Comparison of ENCODE assay signal across 1 cellular context in the genomic region with DNA sequence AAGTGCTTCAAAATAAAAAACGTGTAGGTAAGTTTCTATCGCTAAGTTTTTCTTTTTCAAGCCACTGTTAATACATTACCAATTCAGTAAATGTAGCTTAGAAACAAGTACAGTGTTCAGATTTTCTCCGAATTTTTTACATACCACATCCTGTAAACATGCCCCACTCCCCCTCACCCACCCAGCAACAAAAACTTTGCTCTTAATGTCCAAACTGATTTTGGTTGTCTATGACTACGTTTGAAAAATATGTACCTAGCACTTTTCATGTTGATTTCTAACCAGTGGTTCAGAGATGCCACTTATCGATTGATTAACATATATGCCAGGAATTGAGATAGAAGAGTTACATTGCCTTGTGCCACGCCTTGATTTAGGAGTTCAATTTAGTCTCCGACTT.
TF ChIP-seq lines count a peak whose summit lies in the region.

No MANE protein-coding gene starts in this region.

TF ChIP-seq in IMR-90, 13 proteins besides CTCF, POLR2A, EP300 and RAD21:
- TF ChIP-seq RCOR1 (IDR thresholded peaks at IDR 0.05; ENCODE audit: insufficient replicate concordance, low read length) (no peak), USF2 (IDR thresholded peaks at IDR 0.05; ENCODE audit: low read depth, low read length) (no peak), FOS (IDR thresholded peaks at IDR 0.05; ENCODE audit: low read depth, low read length) (no peak), RFX5 (IDR thresholded peaks at IDR 0.05; ENCODE audit: low read depth, low read length) (no peak), BHLHE40 (IDR thresholded peaks at IDR 0.05; ENCODE audit: low read depth, low read length) (no peak), SMC3 (IDR thresholded peaks at IDR 0.05; ENCODE audit: low read depth, low read length) (no peak), ELK1 (IDR thresholded peaks at IDR 0.05; ENCODE audit: borderline replicate concordance, low read depth, low read length) (no peak), CHD1 (IDR thresholded peaks at IDR 0.05; ENCODE audit: low read depth, low read length) (no peak), MXI1 (IDR thresholded peaks at IDR 0.05; ENCODE audit: borderline replicate concordance, low read depth, low read length) (no peak), MAZ (IDR thresholded peaks at IDR 0.05; ENCODE audit: borderline replicate concordance, low read depth, low read length) (no peak)
